ENCODE assay signal across 11 cellular contexts in genomic region chr12:110249105-110249504, GRCh38. TPM values are rescaled to one million over a fixed set of nuclear protein-coding genes. Genes with fewer than 3 reads are reported as not detected.
DNase-seq lines count a peak whose midpoint lies in the region; ATAC-seq, FAIRE-seq and TF ChIP-seq lines count a peak whose summit lies in the region.
"Had no signal": no experiment of that assay in that cellular context is flagged by ENCODE, and none has a peak within 500 bp of the region (broad histone marks: within the 10 kb centered on the region; RNA-seq: fewer than 3 reads in every experiment).

No MANE protein-coding gene starts in this region.

- WGBS in HepG2 (ENCODE audit: low lambda C conversion rate), result 23% methylated on average over 4 of the region's 4 CpGs

- H3K36me3 ChIP-seq in HepG2 (replicated peaks in 1 of 2; ENCODE audit: control insufficient read depth in 1 of 2, insufficient read depth in 2 of 2, low read length in 2 of 2), result no peaks in the 10 kb centered on the region
- peaks cover 0 to 3% of the 10 kb centered on the region in 2 donors for H3K36me3 ChIP-seq in stomach smooth muscle (ENCODE audit: control insufficient read depth in 2 of 2, insufficient read depth in 2 of 2, low read length in 2 of 2)

- FAIRE-seq in HepG2 (lab: Jason Lieb, UNC), result peak; percentile 44

- H3K79me2 ChIP-seq in HepG2 (ENCODE audit: insufficient read depth, low read length), result no peaks in the 10 kb centered on the region

- H3K4me3 ChIP-seq in HepG2 (replicated peaks in 1 of 3; ENCODE audit: insufficient read depth in 1 of 3, low read depth in 2 of 3, low read length in 3 of 3) (peak overlapping the region in 1 of 3 experiments; percentile 61; a peak in 2 of 6 replicates), stomach smooth muscle (ENCODE audit: low read length in 2 of 2) (no peak overlapping the region)

- TF ChIP-seq EP300 in HepG2 (IDR thresholded peaks at IDR 0.05; ENCODE audit: low read depth in 2 of 2, low read length in 2 of 2) (no peak), HepG2 (CRISPR knock-in tag; IDR thresholded peaks at IDR 0.05; ENCODE audit: borderline replicate concordance) (no peak)

- no peak overlapping the region for H3K27ac Mint-ChIP-seq in T-helper 17 cell

- TF ChIP-seq POLR2A in HepG2 (IDR thresholded peaks at IDR 0.05; ENCODE audit: insufficient read depth in 1 of 2, low read depth in 2 of 2, low read length in 2 of 2) (no peak), GM18505 (IDR thresholded peaks at IDR 0.05; ENCODE audit: borderline replicate concordance, extremely low read depth, insufficient read depth, insufficient read length) (no peak)

- no peaks in the 10 kb centered on the region for H3K4me1 Mint-ChIP-seq in T-helper 17 cell

- no peak overlapping the region for H3K4me3 Mint-ChIP-seq in T-helper 17 cell

- peak overlapping the region; percentile 74 for H3K27ac ChIP-seq in caudate nucleus (ENCODE audit: low read depth, low read length)
- H3K27ac ChIP-seq in HepG2 (ENCODE audit: extremely low read length, insufficient read depth, low read length), result peak overlapping the region; percentile 96
- H3K27ac ChIP-seq in stomach smooth muscle (ENCODE audit: low read length), result peak overlapping the region; percentile 53

- POLR2A ChIA-PET in HepG2 (lab: Yijun Ruan, JAX), result interaction anchor here (0.6 to 5.4 kb wide), 11 partner anchors 8 to 137 kb away, joined by 3 to 77 read pairs (median 6); partner anchors contain the start of gene ATP2A2

- no peaks in the 10 kb centered on the region for H3K36me3 Mint-ChIP-seq in T-helper 17 cell (ENCODE audit: low read depth)

- intact Hi-C loops in HepG2 (cut with micrococcal nuclease; ENCODE audit: unreplicated experiment), result no loop called here

- in situ Hi-C loops in HepG2 (cut with HindIII; ENCODE audit: extremely low pct_ligation_motif_present, low pct_unique_long_range_greater_than_20kb), result no loop called here
- in situ Hi-C loops in G401 (cut with HindIII; ENCODE audit: low sequenced_read_pairs), result no loop called here
- in situ Hi-C loops in GM13977 (cut with MboI; ENCODE audit: low pct_unique_long_range_greater_than_20kb, low sequenced_read_pairs, unreplicated experiment), result no loop called here

- no peaks in the 10 kb centered on the region for H4K20me1 ChIP-seq in HepG2 (ENCODE audit: insufficient read depth, low read length)

- peak; percentile 45 for DNase-seq in LHCN-M2 (ENCODE audit: low read depth)
- DNase-seq in caudate nucleus (lab: John Stamatoyannopoulos, UW), result no peak
- no peak for DNase-seq in HepG2 (ENCODE audit: low spot score)
- DNase-seq in G401 (ENCODE audit: low spot score), result no peak
- no peak for DNase-seq in GM13977 (ENCODE audit: low spot score)
- no peak for DNase-seq in T-helper 17 cell
- DNase-seq: activated CD8-positive, alpha-beta memory T cell treated with anti-CD3 and anti-CD28 coated beads, Interleukin-2, amount 50 U/mL, for 4 hours; DMS153; NCI-H1436 had no signal

- no peak for TF ChIP-seq RAD21 in HepG2 (CRISPR knock-in tag; IDR thresholded peaks at IDR 0.05)

- CTCF ChIA-PET in HepG2 (lab: Yijun Ruan, JAX; ENCODE audit: low intra/inter-chr PET ratio, low total read pairs), result no interaction called here

- H3K4me1 ChIP-seq in HepG2 (ENCODE audit: insufficient read depth, low read length) (peaks cover 82% of the 10 kb centered on the region), stomach smooth muscle (ENCODE audit: control insufficient read depth, insufficient read depth, low read length) (peaks cover 40% of the 10 kb centered on the region)

- peak overlapping the region; percentile 92 for H3K4me2 ChIP-seq in HepG2 (ENCODE audit: low read depth, low read length)

- TF ChIP-seq CTCF in HepG2 (CRISPR knock-in tag; IDR thresholded peaks at IDR 0.05) (no peak), GM13977 (IDR thresholded peaks at IDR 0.05; ENCODE audit: extremely low read depth, insufficient read depth, missing control alignments) (no peak)

- BruUV-seq in HepG2 (replicated peaks; lab: Mats Ljungman, UMichigan), result no TSS peak

- H3K27me3 ChIP-seq in HepG2 (ENCODE audit: control insufficient read depth in 1 of 2, insufficient read depth in 2 of 2, low read length in 2 of 2) (no peaks in the 10 kb centered on the region), stomach smooth muscle (ENCODE audit: control insufficient read depth in 1 of 2, insufficient read depth in 2 of 2, low read length in 2 of 2) (no peaks in the 10 kb centered on the region)

- no peaks in the 10 kb centered on the region for H3K9me3 ChIP-seq in HepG2 (ENCODE audit: low read length)
- peaks cover 0 to 5% of the 10 kb centered on the region in 2 donors for H3K9me3 ChIP-seq in stomach smooth muscle (ENCODE audit: control insufficient read depth in 2 of 2, low read length in 2 of 2)
- H3K9me3 ChIP-seq in T-helper 17 cell (ENCODE audit: control insufficient read depth, low read length, poor library complexity, severe bottlenecking), result no peaks in the 10 kb centered on the region

- H3K27me3 Mint-ChIP-seq in T-helper 17 cell, result no peaks in the 10 kb centered on the region

- H2AFZ ChIP-seq in HepG2 (ENCODE audit: low read length), result no peak overlapping the region

- no peak for ATAC-seq in HepG2
- no peak for ATAC-seq in GM18505 (IDR thresholded peaks at IDR 0.05; ENCODE audit: unreplicated experiment)
- ATAC-seq in T-helper 17 cell, result no peak

- H3K9ac ChIP-seq in HepG2 (ENCODE audit: insufficient read depth, low read depth, low read length) (peak overlapping the region; percentile 57; the same call in 1 of the 2 replicates), stomach smooth muscle (ENCODE audit: low read length in 2 of 2) (no peak overlapping the region)

TF ChIP-seq in HepG2, 621 proteins besides CTCF, POLR2A, EP300 and RAD21:
- TF ChIP-seq POLR2G (IDR thresholded peaks at IDR 0.05; ENCODE audit: low read depth, low read length), result no peak
- TF ChIP-seq, protein P1, sequence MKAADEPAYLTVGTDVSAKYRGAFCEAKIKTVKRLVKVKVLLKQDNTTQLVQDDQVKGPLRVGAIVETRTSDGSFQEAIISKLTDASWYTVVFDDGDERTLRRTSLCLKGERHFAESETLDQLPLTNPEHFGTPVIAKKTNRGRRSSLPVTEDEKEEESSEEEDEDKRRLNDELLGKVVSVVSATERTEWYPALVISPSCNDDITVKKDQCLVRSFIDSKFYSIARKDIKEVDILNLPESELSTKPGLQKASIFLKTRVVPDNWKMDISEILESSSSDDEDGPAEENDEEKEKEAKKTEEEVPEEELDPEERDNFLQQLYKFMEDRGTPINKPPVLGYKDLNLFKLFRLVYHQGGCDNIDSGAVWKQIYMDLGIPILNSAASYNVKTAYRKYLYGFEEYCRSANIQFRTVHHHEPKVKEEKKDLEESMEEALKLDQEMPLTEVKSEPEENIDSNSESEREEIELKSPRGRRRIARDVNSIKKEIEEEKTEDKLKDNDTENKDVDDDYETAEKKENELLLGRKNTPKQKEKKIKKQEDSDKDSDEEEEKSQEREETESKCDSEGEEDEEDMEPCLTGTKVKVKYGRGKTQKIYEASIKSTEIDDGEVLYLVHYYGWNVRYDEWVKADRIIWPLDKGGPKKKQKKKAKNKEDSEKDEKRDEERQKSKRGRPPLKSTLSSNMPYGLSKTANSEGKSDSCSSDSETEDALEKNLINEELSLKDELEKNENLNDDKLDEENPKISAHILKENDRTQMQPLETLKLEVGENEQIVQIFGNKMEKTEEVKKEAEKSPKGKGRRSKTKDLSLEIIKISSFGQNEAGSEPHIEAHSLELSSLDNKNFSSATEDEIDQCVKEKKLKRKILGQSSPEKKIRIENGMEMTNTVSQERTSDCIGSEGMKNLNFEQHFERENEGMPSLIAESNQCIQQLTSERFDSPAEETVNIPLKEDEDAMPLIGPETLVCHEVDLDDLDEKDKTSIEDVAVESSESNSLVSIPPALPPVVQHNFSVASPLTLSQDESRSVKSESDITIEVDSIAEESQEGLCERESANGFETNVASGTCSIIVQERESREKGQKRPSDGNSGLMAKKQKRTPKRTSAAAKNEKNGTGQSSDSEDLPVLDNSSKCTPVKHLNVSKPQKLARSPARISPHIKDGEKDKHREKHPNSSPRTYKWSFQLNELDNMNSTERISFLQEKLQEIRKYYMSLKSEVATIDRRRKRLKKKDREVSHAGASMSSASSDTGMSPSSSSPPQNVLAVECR (CRISPR knock-in tag; IDR thresholded peaks at IDR 0.05; ENCODE audit: borderline replicate concordance), result 0 out of 2 replicates have a peak, but pooled peaks have one; percentile 11

RNA-seq across cellular contexts. Expression of gene ATP2A2, which starts 31.9 kb away (rescaled TPM):
- total RNA-seq in LHCN-M2 (2014; rRNA removed) (114 and 132 TPM in 2 replicates), HepG2 (2016; rRNA removed; fragmentation: Illumina TruSeq; extraction: Trizol) (79.2 and 85.5 TPM in 2 replicates), T-helper 17 cell (100 to 1,000 TPM; 109 to 116 TPM)
- 73.9 TPM for polyA plus RNA-seq in LHCN-M2 (2012)
- total RNA-seq in HepG2 (2016; cell fraction: cytosol; rRNA removed; fragmentation: Illumina TruSeq; extraction: Trizol; ENCODE audit: low read depth), result 16.6 and 18.3 TPM in 2 replicates
- 64.3 and 88.8 TPM in 2 replicates for total RNA-seq in HepG2 (2016; cell fraction: insoluble cytoplasmic fraction; rRNA removed; fragmentation: Illumina TruSeq; extraction: Trizol)
- total RNA-seq in HepG2 (2016; cell fraction: membrane; rRNA removed; fragmentation: Illumina TruSeq; extraction: Trizol), result 50.1 and 58.3 TPM in 2 replicates
- total RNA-seq in HepG2 (2016; cell fraction: nucleus; rRNA removed; fragmentation: Illumina TruSeq; extraction: Trizol), result 162 and 186 TPM in 2 replicates
- polyA plus RNA-seq in HepG2 (2011; rRNA removed), result 35.4 and 40.8 TPM in 2 replicates
- polyA plus RNA-seq in HepG2 (2011; cell fraction: cytosol; rRNA removed), result 19.8 and 24.8 TPM in 2 replicates
- polyA plus RNA-seq in HepG2 (2011; cell fraction: nucleus; rRNA removed), result 106 and 112 TPM in 2 replicates
- 95.4 and 109 TPM in 2 replicates for polyA plus RNA-seq in HepG2 (2012)
- polyA plus RNA-seq in HepG2 (2016; cell fraction: cytosol; fragmentation: Illumina TruSeq; extraction: Trizol; ENCODE audit: low read depth), result 7.7 and 8.0 TPM in 2 replicates
- 52.2 and 68.9 TPM in 2 replicates for polyA plus RNA-seq in HepG2 (2016; cell fraction: insoluble cytoplasmic fraction; fragmentation: Illumina TruSeq; extraction: Trizol; ENCODE audit: low read depth)
- 23.7 and 31.5 TPM in 2 replicates for polyA plus RNA-seq in HepG2 (2016; cell fraction: membrane; fragmentation: Illumina TruSeq; extraction: Trizol; ENCODE audit: low read depth)
- polyA plus RNA-seq in HepG2 (2016; cell fraction: nucleus; fragmentation: Illumina TruSeq; extraction: Trizol; ENCODE audit: insufficient read depth, low read depth), result 193 and 199 TPM in 2 replicates
- polyA minus RNA-seq in HepG2 (2011; rRNA and poly(A)+ RNA removed; ENCODE audit: low replicate concordance), result 88.2 and 101 TPM in 2 replicates
- polyA minus RNA-seq in HepG2 (2011; cell fraction: cytosol; rRNA and poly(A)+ RNA removed), result 63.9 and 75.1 TPM in 2 replicates
- polyA minus RNA-seq in HepG2 (2011; cell fraction: nucleus; rRNA and poly(A)+ RNA removed), result 126 and 131 TPM in 2 replicates
- total RNA-seq in G401 (2014; rRNA removed; shearing (Covaris generic)), result 15.1 and 20.3 TPM in 2 replicates
